ENCODE assay signal across 12 cellular contexts in genomic region chr17:65047939-65048338, GRCh38. TPM values are rescaled to one million over a fixed set of nuclear protein-coding genes. Genes with fewer than 3 reads are reported as not detected.
DNase-seq lines count a peak whose midpoint lies in the region; ATAC-seq and TF ChIP-seq lines count a peak whose summit lies in the region.
"Had no signal": no experiment of that assay in that cellular context is flagged by ENCODE, and none has a peak within 500 bp of the region (broad histone marks: within the 10 kb centered on the region; RNA-seq: fewer than 3 reads in every experiment).

No MANE protein-coding gene starts in this region.

- H3K9me3 ChIP-seq in uterus: no peaks in the 10 kb centered on the region

- H3K4me3 ChIP-seq in HL-60 (replicated peaks; ENCODE audit: insufficient read depth, low read length) (no peak overlapping the region), skin epidermis (no peak overlapping the region), uterus (no peak overlapping the region)

- DNase-seq in HL-60 (ENCODE audit: low read depth in 1 of 2, low spot score in 1 of 2) (peak in 1 of 2 experiments; percentile 67), SKM-1 treated with dmso at 0.1 percent for 144 hours (lab: John Stamatoyannopoulos, UW; ENCODE audit: unreplicated experiment) (peak; percentile 51), left ventricle myocardium superior (no peak), uterus (no peak), iPS-NIHi11 (ENCODE audit: low spot score) (no peak), NCI-H1092 (lab: John Stamatoyannopoulos, UW) (no peak), SHP77 treated with DMSO at 0.1 percent for 48 hours (lab: John Stamatoyannopoulos, UW) (no peak)
- DNase-seq: GOT3, nucleus accumbens, SHP77 had no signal

- ATAC-seq in left ventricle myocardium superior: peak; percentile 63
- ATAC-seq: activated naive CD4-positive, alpha-beta T cell treated with anti-CD3 and anti-CD28 coated beads, Interleukin-2, amount 50 U/mL, for 72 hours had no signal

- H3K27ac ChIP-seq in HL-60 (replicated peaks): peak overlapping the region; percentile 43
- H3K27ac ChIP-seq in skin epidermis: peak overlapping the region in 11 of 21 experiments; percentile 15 to 71 (median 47)
- peak overlapping the region in 1 of 2 donors; percentile 10 for H3K27ac ChIP-seq in uterus

- peaks cover 4 to 6% of the 10 kb centered on the region in 2 donors for H3K4me1 ChIP-seq in uterus

- no peak for TF ChIP-seq CTCF in HL-60 (IDR thresholded peaks at IDR 0.05; ENCODE audit: insufficient read depth, low read length)
- TF ChIP-seq CTCF in uterus (IDR thresholded peaks at IDR 0.05): no peak

- intact Hi-C loops in left ventricle myocardium superior (cut with micrococcal nuclease): no loop called here
- intact Hi-C loops in uterus (cut with DNase I; ENCODE audit: low total_unique reads): no loop called here

- no peaks in the 10 kb centered on the region for H3K36me3 ChIP-seq in uterus

- no peaks in the 10 kb centered on the region for H3K27me3 ChIP-seq in HL-60 (ENCODE audit: insufficient read depth, poor library complexity, severe bottlenecking)
- H3K27me3 ChIP-seq in uterus: no peaks in the 10 kb centered on the region

- peak in 1 of 2 donors; percentile 8 for TF ChIP-seq POLR2A in uterus (IDR thresholded peaks at IDR 0.05)

RNA-seq across cellular contexts. Expression of gene GNA13, which starts 8.6 kb away (rescaled TPM):
- 23.7 TPM for total RNA-seq in left ventricle myocardium superior
- total RNA-seq in uterus: 100 to 1,000 TPM in 1 of 4 donors, 10 to 100 TPM in 3; 20.2 to 103 (median 51.0) TPM
